In the genomic region with DNA sequence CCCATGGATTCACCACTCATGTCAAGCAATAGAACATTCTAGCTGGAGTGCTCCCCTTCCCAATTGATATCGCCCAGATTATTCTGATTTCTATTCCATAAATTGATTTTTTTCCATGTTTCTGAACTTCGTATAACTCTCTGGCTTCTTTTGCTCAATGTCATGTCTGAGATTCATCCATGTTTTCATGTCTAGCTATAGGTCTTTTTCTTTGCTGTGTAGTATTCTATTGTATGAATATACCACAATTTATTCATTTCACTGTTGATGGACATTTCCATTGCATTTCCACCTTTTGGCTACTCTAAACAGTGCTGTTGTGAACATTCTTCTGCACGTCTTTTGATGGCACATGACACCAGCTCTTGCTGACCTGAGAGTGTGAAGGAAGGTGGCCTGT, we compare ENCODE assay signal across 1 cellular context.
TF ChIP-seq lines count a peak whose summit lies in the region.

No MANE protein-coding gene starts in this region.

TF ChIP-seq in HCT116, 20 proteins besides CTCF, POLR2A, EP300 and RAD21 (continued from another document):
- TF ChIP-seq, protein P1, sequence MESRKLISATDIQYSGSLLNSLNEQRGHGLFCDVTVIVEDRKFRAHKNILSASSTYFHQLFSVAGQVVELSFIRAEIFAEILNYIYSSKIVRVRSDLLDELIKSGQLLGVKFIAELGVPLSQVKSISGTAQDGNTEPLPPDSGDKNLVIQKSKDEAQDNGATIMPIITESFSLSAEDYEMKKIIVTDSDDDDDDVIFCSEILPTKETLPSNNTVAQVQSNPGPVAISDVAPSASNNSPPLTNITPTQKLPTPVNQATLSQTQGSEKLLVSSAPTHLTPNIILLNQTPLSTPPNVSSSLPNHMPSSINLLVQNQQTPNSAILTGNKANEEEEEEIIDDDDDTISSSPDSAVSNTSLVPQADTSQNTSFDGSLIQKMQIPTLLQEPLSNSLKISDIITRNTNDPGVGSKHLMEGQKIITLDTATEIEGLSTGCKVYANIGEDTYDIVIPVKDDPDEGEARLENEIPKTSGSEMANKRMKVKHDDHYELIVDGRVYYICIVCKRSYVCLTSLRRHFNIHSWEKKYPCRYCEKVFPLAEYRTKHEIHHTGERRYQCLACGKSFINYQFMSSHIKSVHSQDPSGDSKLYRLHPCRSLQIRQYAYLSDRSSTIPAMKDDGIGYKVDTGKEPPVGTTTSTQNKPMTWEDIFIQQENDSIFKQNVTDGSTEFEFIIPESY (IDR thresholded peaks at IDR 0.05; ENCODE audit: extremely low read depth, insufficient replicate concordance, low read length), result no peak
- TF ChIP-seq, protein P2, sequence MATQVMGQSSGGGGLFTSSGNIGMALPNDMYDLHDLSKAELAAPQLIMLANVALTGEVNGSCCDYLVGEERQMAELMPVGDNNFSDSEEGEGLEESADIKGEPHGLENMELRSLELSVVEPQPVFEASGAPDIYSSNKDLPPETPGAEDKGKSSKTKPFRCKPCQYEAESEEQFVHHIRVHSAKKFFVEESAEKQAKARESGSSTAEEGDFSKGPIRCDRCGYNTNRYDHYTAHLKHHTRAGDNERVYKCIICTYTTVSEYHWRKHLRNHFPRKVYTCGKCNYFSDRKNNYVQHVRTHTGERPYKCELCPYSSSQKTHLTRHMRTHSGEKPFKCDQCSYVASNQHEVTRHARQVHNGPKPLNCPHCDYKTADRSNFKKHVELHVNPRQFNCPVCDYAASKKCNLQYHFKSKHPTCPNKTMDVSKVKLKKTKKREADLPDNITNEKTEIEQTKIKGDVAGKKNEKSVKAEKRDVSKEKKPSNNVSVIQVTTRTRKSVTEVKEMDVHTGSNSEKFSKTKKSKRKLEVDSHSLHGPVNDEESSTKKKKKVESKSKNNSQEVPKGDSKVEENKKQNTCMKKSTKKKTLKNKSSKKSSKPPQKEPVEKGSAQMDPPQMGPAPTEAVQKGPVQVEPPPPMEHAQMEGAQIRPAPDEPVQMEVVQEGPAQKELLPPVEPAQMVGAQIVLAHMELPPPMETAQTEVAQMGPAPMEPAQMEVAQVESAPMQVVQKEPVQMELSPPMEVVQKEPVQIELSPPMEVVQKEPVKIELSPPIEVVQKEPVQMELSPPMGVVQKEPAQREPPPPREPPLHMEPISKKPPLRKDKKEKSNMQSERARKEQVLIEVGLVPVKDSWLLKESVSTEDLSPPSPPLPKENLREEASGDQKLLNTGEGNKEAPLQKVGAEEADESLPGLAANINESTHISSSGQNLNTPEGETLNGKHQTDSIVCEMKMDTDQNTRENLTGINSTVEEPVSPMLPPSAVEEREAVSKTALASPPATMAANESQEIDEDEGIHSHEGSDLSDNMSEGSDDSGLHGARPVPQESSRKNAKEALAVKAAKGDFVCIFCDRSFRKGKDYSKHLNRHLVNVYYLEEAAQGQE (IDR thresholded peaks at IDR 0.05; ENCODE audit: low read depth), result no peak
- no peak for TF ChIP-seq EZH2phosphoT487 (IDR thresholded peaks at IDR 0.05; ENCODE audit: borderline replicate concordance)
- TF ChIP-seq EZH2 (IDR thresholded peaks at IDR 0.05), result no peak
- no peak for TF ChIP-seq SRF (IDR thresholded peaks at IDR 0.05; ENCODE audit: low read depth)
- TF ChIP-seq EGR1 (IDR thresholded peaks at IDR 0.05; ENCODE audit: low read depth), result no peak
- no peak for TF ChIP-seq CBX3 (IDR thresholded peaks at IDR 0.05; ENCODE audit: low read depth)
